In genomic region chr6:125370343-125370742, GRCh38 we compare ENCODE assay signal across 24 cellular contexts.
"Had no signal": no experiment of that assay in that cellular context is flagged by ENCODE, and none has a peak within 500 bp of the region (broad histone marks: within the 10 kb centered on the region; RNA-seq: fewer than 3 reads in every experiment).

No MANE protein-coding gene starts in this region.

- H3K9me3 ChIP-seq: ascending aorta, body of pancreas, Peyer's patch had no signal

- H3K27ac ChIP-seq: ascending aorta, body of pancreas, Peyer's patch, RWPE1 had no signal

- H3K36me3 ChIP-seq: ascending aorta, Peyer's patch had no signal

- H3K27me3 ChIP-seq: ascending aorta, body of pancreas, Peyer's patch had no signal

- DNase-seq: activated CD4-positive, alpha-beta T cell treated with anti-CD3 and anti-CD28 coated beads for 48 hours; activated CD4-positive, alpha-beta T cell treated with anti-CD3 and anti-CD28 coated beads, Interleukin-2, amount 50 U/mL, for 48 hours; activated CD4-positive, CD25-positive, alpha-beta regulatory T cell treated with anti-CD3 and anti-CD28 coated beads, Interleukin-2, amount 50 U/mL, for 72 hours; activated CD8-positive, alpha-beta memory T cell treated with anti-CD3 and anti-CD28 coated beads, Interleukin-2, amount 10 ng/mL, durations not matched to agents 7 days and 5 days; activated effector memory CD4-positive, alpha-beta T cell treated with anti-CD3 and anti-CD28 coated beads, Interleukin-2, amount 50 U/mL, for 16 hours; activated naive CD4-positive, alpha-beta T cell treated with Interleukin-2 at 50 U/mL for 16 hours; activated naive CD8-positive, alpha-beta T cell treated with anti-CD3 and anti-CD28 coated beads, Interleukin-2, amount 50 U/mL, for 24 hours; activated T-cell treated with anti-CD3 and anti-CD28 coated beads, Interleukin-2, amount 50 U/mL, for 4 hours; amniotic stem cell; body of pancreas; IMR-90; KBM-7; NCI-H1092; NCI-H1417; NCI-H1694 treated with DMSO at 0.1 percent for 48 hours; NCI-H2029 treated with DMSO at 0.1 percent for 48 hours; NCI-H345; NCI-H510A; NCI-H774; OCI-M1; Peyer's patch; SHP77 treated with DMSO at 0.1 percent for 48 hours had no signal

- H3K4me3 ChIP-seq: ascending aorta, body of pancreas, Peyer's patch had no signal

- H3K4me1 ChIP-seq: body of pancreas, Peyer's patch had no signal
